In genomic region chr2:10327896-10328666, GRCh38 we compare ENCODE assay signal across 13 cellular contexts. TPM values are rescaled to one million over a fixed set of nuclear protein-coding genes. Genes with fewer than 3 reads are reported as not detected.
A peak's percentile ranks its signal among the peaks of the same experiment; 100 is the strongest.
DNase-seq lines count a peak whose midpoint lies in the region; ATAC-seq, FAIRE-seq and TF ChIP-seq lines count a peak whose summit lies in the region.
"Had no signal": no experiment of that assay in that cellular context is flagged by ENCODE, and none has a peak within 500 bp of the region (broad histone marks: within the 10 kb centered on the region; RNA-seq: fewer than 3 reads in every experiment).

No MANE protein-coding gene starts in this region.

- ATAC-seq in stimulated activated memory B cell treated with anti-CD40 and anti-IgM and Interleukin-4, amounts not matched to agents 10 μg/mL and 1 μg/mL and 100 μg/mL, for 72 hours = no peak
- ATAC-seq in GM21619 (IDR thresholded peaks at IDR 0.05; ENCODE audit: unreplicated experiment) = no peak
- ATAC-seq: left cardiac atrium had no signal

- peaks cover 8% of the 10 kb centered on the region for H3K36me3 Mint-ChIP-seq in activated T-cell treated with anti-CD3 and anti-CD28 coated beads, Interleukin-2, amount 50 U/mL, for 24 hours (ENCODE audit: low read depth)
- H3K36me3 Mint-ChIP-seq in activated naive CD8-positive, alpha-beta T cell treated with anti-CD3 and anti-CD28 coated beads for 36 hours = peaks cover 24% of the 10 kb centered on the region
- H3K36me3 Mint-ChIP-seq in stimulated activated memory B cell treated with anti-CD40 and anti-IgM and Interleukin-4, amounts not matched to agents 10 μg/mL and 1 μg/mL and 100 μg/mL, for 72 hours = peaks cover 5% of the 10 kb centered on the region

- no peak overlapping the region for H3K4me3 Mint-ChIP-seq in activated T-cell treated with anti-CD3 and anti-CD28 coated beads, Interleukin-2, amount 50 U/mL, for 24 hours
- peak overlapping the region; percentile 15 for H3K4me3 Mint-ChIP-seq in activated naive CD8-positive, alpha-beta T cell treated with anti-CD3 and anti-CD28 coated beads for 36 hours
- H3K4me3 Mint-ChIP-seq in stimulated activated memory B cell treated with anti-CD40 and anti-IgM and Interleukin-4, amounts not matched to agents 10 μg/mL and 1 μg/mL and 100 μg/mL, for 72 hours = no peak overlapping the region
- H3K4me3 Mint-ChIP-seq: nephron progenitor cell had no signal

- no peak for FAIRE-seq in GM12892 (lab: Jason Lieb, UNC)
- FAIRE-seq: frontal cortex, urothelium cell line had no signal

- DNase-seq in activated T-cell treated with anti-CD3 and anti-CD28 coated beads, Interleukin-2, amount 50 U/mL, for 24 hours = no peak
- DNase-seq in activated T-cell treated with anti-CD3 and anti-CD28 coated beads, Interleukin-2, amount 50 U/mL, for 1 hour = no peak
- DNase-seq in NCI-H1694 treated with DMSO at 0.1 percent for 48 hours (lab: John Stamatoyannopoulos, UW) (peak; percentile 55), GM12892 (ENCODE audit: insufficient read length) (no peak), AG20443 (ENCODE audit: low spot score) (no peak)
- no peak for DNase-seq in activated naive CD8-positive, alpha-beta T cell treated with anti-CD3 and anti-CD28 coated beads for 36 hours
- DNase-seq: left cardiac atrium, NCI-H1092, nephron progenitor cell had no signal

- TF ChIP-seq POLR2A in GM12892 (IDR thresholded peaks at IDR 0.05; ENCODE audit: low read depth, low read length) = no peak

- H3K27me3 Mint-ChIP-seq in activated T-cell treated with anti-CD3 and anti-CD28 coated beads, Interleukin-2, amount 50 U/mL, for 24 hours = no peaks in the 10 kb centered on the region
- H3K27me3 Mint-ChIP-seq in activated naive CD8-positive, alpha-beta T cell treated with anti-CD3 and anti-CD28 coated beads for 36 hours = no peaks in the 10 kb centered on the region
- no peaks in the 10 kb centered on the region for H3K27me3 Mint-ChIP-seq in stimulated activated memory B cell treated with anti-CD40 and anti-IgM and Interleukin-4, amounts not matched to agents 10 μg/mL and 1 μg/mL and 100 μg/mL, for 72 hours

- H3K4me1 Mint-ChIP-seq in activated T-cell treated with anti-CD3 and anti-CD28 coated beads, Interleukin-2, amount 50 U/mL, for 24 hours (ENCODE audit: low read depth) = peaks cover 95% of the 10 kb centered on the region
- peaks cover 82% of the 10 kb centered on the region for H3K4me1 Mint-ChIP-seq in activated naive CD8-positive, alpha-beta T cell treated with anti-CD3 and anti-CD28 coated beads for 36 hours
- H3K4me1 Mint-ChIP-seq in stimulated activated memory B cell treated with anti-CD40 and anti-IgM and Interleukin-4, amounts not matched to agents 10 μg/mL and 1 μg/mL and 100 μg/mL, for 72 hours = peaks cover 100% of the 10 kb centered on the region

- H3K27ac Mint-ChIP-seq in activated T-cell treated with anti-CD3 and anti-CD28 coated beads, Interleukin-2, amount 50 U/mL, for 24 hours = peak overlapping the region; percentile 96
- peak overlapping the region; percentile 98 for H3K27ac Mint-ChIP-seq in activated naive CD8-positive, alpha-beta T cell treated with anti-CD3 and anti-CD28 coated beads for 36 hours
- H3K27ac Mint-ChIP-seq in stimulated activated memory B cell treated with anti-CD40 and anti-IgM and Interleukin-4, amounts not matched to agents 10 μg/mL and 1 μg/mL and 100 μg/mL, for 72 hours = peak overlapping the region; percentile 93

- H3K9me3 Mint-ChIP-seq in activated T-cell treated with anti-CD3 and anti-CD28 coated beads, Interleukin-2, amount 50 U/mL, for 24 hours = no peaks in the 10 kb centered on the region
- peaks cover 1% of the 10 kb centered on the region for H3K9me3 Mint-ChIP-seq in activated naive CD8-positive, alpha-beta T cell treated with anti-CD3 and anti-CD28 coated beads for 36 hours
- no peaks in the 10 kb centered on the region for H3K9me3 Mint-ChIP-seq in stimulated activated memory B cell treated with anti-CD40 and anti-IgM and Interleukin-4, amounts not matched to agents 10 μg/mL and 1 μg/mL and 100 μg/mL, for 72 hours

RNA-seq across cellular contexts. Expression of gene HPCAL1, which starts 25.4 kb away (rescaled TPM):
- total RNA-seq in activated naive CD8-positive, alpha-beta T cell treated with anti-CD3 and anti-CD28 coated beads for 36 hours = 100 to 1,000 TPM; 100 to 105 TPM
- 4.1 TPM for polyA plus RNA-seq in GM12892 (2012; ENCODE audit: missing spikeins)
